Comparison of ENCODE assay signal across 2 cellular contexts in the genomic region with DNA sequence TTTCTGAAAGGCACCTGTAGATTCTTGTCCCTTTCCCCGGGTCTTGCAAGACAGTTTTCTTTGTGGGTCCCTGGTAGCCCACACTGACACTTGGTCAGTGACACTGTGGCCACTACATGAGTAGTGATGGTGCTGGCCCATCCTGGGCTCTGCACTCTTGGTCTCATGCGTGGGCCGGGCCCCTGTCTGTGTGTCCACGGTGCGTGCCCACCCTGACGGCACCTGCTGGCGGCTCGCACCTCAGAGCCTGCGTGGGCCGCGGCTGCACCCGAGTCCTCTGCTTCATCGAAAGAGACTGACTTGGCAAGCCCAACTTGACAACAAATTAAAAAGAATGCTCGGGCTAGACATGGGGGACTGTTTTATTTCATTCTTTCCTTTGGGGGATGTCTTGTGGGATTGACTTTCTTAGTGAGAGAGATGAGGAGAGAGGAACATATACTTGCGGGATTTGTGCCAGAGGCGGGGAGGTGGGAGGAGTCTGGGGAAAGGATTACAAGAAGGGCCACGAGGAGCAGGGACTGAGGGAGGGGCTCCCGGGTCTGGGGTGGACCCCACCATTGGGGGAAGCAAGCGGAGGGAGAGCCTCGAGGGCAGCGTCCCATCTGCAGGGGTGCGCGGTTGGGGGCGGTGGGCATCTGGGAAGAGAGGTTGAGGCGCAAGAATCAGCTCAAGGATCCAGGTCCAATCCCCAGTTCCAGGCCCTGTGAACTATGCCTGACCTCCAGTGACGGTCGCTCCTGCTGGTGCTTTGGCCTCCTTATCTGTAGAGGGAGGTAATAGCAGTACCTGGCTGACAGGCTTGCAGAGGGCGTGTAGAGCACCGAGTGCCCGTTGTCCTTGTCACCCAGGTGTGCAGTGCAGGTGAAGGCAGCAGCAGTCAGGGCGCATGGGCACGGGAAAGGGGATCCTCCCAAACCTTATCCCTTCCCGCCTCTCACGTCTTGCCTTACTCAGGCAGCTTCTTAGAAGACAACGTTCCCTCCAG.
TF ChIP-seq lines count a peak whose summit lies in the region.

No MANE protein-coding gene starts in this region.

TF ChIP-seq in GM23338, 12 proteins besides CTCF, POLR2A, EP300 and RAD21 (continues in another document):
- TF ChIP-seq POLR2AphosphoS5 (IDR thresholded peaks at IDR 0.05; ENCODE audit: low read depth): no peak
- TF ChIP-seq CREB1 (CRISPR knock-in tag; IDR thresholded peaks at IDR 0.05; ENCODE audit: low read depth): no peak
- no peak for TF ChIP-seq NANOG (IDR thresholded peaks at IDR 0.05; ENCODE audit: borderline replicate concordance)
- TF ChIP-seq EZH2 (IDR thresholded peaks at IDR 0.05; ENCODE audit: low read depth, unreplicated experiment): no peak
- TF ChIP-seq ZNF114 (CRISPR knock-in tag; IDR thresholded peaks at IDR 0.05): no peak
- TF ChIP-seq, protein P1, sequence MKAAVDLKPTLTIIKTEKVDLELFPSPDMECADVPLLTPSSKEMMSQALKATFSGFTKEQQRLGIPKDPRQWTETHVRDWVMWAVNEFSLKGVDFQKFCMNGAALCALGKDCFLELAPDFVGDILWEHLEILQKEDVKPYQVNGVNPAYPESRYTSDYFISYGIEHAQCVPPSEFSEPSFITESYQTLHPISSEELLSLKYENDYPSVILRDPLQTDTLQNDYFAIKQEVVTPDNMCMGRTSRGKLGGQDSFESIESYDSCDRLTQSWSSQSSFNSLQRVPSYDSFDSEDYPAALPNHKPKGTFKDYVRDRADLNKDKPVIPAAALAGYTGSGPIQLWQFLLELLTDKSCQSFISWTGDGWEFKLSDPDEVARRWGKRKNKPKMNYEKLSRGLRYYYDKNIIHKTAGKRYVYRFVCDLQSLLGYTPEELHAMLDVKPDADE (IDR thresholded peaks at IDR 0.05): no peak
- TF ChIP-seq, protein P2, sequence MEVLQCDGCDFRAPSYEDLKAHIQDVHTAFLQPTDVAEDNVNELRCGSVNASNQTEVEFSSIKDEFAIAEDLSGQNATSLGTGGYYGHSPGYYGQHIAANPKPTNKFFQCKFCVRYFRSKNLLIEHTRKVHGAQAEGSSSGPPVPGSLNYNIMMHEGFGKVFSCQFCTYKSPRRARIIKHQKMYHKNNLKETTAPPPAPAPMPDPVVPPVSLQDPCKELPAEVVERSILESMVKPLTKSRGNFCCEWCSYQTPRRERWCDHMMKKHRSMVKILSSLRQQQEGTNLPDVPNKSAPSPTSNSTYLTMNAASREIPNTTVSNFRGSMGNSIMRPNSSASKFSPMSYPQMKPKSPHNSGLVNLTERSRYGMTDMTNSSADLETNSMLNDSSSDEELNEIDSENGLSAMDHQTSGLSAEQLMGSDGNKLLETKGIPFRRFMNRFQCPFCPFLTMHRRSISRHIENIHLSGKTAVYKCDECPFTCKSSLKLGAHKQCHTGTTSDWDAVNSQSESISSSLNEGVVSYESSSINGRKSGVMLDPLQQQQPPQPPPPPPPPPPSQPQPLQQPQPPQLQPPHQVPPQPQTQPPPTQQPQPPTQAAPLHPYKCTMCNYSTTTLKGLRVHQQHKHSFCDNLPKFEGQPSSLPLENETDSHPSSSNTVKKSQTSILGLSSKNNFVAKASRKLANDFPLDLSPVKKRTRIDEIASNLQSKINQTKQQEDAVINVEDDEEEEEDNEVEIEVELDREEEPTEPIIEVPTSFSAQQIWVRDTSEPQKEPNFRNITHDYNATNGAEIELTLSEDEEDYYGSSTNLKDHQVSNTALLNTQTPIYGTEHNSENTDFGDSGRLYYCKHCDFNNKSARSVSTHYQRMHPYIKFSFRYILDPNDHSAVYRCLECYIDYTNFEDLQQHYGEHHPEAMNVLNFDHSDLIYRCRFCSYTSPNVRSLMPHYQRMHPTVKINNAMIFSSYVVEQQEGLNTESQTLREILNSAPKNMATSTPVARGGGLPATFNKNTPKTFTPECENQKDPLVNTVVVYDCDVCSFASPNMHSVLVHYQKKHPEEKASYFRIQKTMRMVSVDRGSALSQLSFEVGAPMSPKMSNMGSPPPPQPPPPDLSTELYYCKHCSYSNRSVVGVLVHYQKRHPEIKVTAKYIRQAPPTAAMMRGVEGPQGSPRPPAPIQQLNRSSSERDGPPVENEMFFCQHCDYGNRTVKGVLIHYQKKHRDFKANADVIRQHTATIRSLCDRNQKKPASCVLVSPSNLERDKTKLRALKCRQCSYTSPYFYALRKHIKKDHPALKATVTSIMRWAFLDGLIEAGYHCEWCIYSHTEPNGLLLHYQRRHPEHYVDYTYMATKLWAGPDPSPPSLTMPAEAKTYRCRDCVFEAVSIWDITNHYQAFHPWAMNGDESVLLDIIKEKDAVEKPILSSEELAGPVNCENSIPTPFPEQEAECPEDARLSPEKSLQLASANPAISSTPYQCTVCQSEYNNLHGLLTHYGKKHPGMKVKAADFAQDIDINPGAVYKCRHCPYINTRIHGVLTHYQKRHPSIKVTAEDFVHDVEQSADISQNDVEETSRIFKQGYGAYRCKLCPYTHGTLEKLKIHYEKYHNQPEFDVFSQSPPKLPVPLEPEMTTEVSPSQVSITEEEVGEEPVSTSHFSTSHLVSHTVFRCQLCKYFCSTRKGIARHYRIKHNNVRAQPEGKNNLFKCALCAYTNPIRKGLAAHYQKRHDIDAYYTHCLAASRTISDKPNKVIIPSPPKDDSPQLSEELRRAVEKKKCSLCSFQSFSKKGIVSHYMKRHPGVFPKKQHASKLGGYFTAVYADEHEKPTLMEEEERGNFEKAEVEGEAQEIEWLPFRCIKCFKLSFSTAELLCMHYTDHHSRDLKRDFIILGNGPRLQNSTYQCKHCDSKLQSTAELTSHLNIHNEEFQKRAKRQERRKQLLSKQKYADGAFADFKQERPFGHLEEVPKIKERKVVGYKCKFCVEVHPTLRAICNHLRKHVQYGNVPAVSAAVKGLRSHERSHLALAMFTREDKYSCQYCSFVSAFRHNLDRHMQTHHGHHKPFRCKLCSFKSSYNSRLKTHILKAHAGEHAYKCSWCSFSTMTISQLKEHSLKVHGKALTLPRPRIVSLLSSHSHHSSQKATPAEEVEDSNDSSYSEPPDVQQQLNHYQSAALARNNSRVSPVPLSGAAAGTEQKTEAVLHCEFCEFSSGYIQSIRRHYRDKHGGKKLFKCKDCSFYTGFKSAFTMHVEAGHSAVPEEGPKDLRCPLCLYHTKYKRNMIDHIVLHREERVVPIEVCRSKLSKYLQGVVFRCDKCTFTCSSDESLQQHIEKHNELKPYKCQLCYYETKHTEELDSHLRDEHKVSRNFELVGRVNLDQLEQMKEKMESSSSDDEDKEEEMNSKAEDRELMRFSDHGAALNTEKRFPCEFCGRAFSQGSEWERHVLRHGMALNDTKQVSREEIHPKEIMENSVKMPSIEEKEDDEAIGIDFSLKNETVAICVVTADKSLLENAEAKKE (CRISPR knock-in tag; IDR thresholded peaks at IDR 0.05): no peak
- TF ChIP-seq ZNF331 (CRISPR knock-in tag; IDR thresholded peaks at IDR 0.05; ENCODE audit: low read depth): no peak
- no peak for TF ChIP-seq STAT1 (IDR thresholded peaks at IDR 0.05; ENCODE audit: unreplicated experiment)
- TF ChIP-seq JUNB (IDR thresholded peaks at IDR 0.05; ENCODE audit: unreplicated experiment): no peak

TF ChIP-seq in H1, 55 proteins besides CTCF, POLR2A, EP300 and RAD21:
- TF ChIP-seq EZH2 (IDR thresholded peaks at IDR 0.05; ENCODE audit: low read depth, low read length, severe bottlenecking) (no peak), BRCA1 (IDR thresholded peaks at IDR 0.05; ENCODE audit: low read depth, low read length) (no peak), RXRA (IDR thresholded peaks at IDR 0.05; ENCODE audit: insufficient read depth, low read depth, low read length) (no peak), CHD2 (IDR thresholded peaks at IDR 0.05; ENCODE audit: low read length) (no peak), SP1 (IDR thresholded peaks at IDR 0.05; ENCODE audit: low read depth, low read length) (no peak)
- TF ChIP-seq, protein P3, sequence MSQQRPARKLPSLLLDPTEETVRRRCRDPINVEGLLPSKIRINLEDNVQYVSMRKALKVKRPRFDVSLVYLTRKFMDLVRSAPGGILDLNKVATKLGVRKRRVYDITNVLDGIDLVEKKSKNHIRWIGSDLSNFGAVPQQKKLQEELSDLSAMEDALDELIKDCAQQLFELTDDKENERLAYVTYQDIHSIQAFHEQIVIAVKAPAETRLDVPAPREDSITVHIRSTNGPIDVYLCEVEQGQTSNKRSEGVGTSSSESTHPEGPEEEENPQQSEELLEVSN (IDR thresholded peaks at IDR 0.05): no peak
TF ChIP-seq in H1: peak in this region for 0.
